In genomic region chr6:85252552-85252951, GRCh38 we compare ENCODE assay signal across 25 cellular contexts.
"Had no signal": no experiment of that assay in that cellular context is flagged by ENCODE, and none has a peak within 500 bp of the region (broad histone marks: within the 10 kb centered on the region; RNA-seq: fewer than 3 reads in every experiment).

No MANE protein-coding gene starts in this region.

- H3K9me3 ChIP-seq: body of pancreas, colonic mucosa, gastrocnemius medialis had no signal

- DNase-seq: activated CD4-positive, alpha-beta T cell treated with anti-CD3 and anti-CD28 coated beads, Interleukin-2, amount 50 U/mL, for 1 hour; activated CD4-positive, CD25-positive, alpha-beta regulatory T cell treated with anti-CD3 and anti-CD28 coated beads, Interleukin-2, amount 50 U/mL, for 72 hours; activated CD8-positive, alpha-beta memory T cell treated with anti-CD3 and anti-CD28 coated beads, Interleukin-2, amount 10 ng/mL, durations not matched to agents 7 days and 5 days; activated CD8-positive, alpha-beta T cell treated with anti-CD3 and anti-CD28 coated beads, Interleukin-2, amount 10 ng/mL, durations not matched to agents 7 days and 5 days; activated naive CD4-positive, alpha-beta T cell treated with Interleukin-2 at 50 U/mL for 16 hours; activated T-cell treated with anti-CD3 and anti-CD28 coated beads, Interleukin-2, amount 50 U/mL, for 48 hours; aorta; body of pancreas; cerebellar nuclear complex; colonic mucosa; effector memory CD4-positive, alpha-beta T cell; erythroblast; gastrocnemius medialis; glutamatergic neuron; left lung; mesendoderm; natural killer cell; occipital lobe; stimulated activated CD4-positive, alpha-beta T cell treated with anti-CD3 and anti-CD28 coated beads, Interleukin-15, amount 100 ng/mL, for 24 hours; stimulated activated naive CD4-positive, alpha-beta T cell treated with Interleukin-2 at 50 U/mL for 16 hours had no signal

- ATAC-seq: activated CD8-positive, alpha-beta memory T cell treated with anti-CD3 and anti-CD28 coated beads, Interleukin-2, amount 10 ng/mL, durations not matched to agents 7 days and 5 days; activated CD8-positive, alpha-beta T cell treated with anti-CD3 and anti-CD28 coated beads, Interleukin-2, amount 10 ng/mL, durations not matched to agents 7 days and 5 days; body of pancreas; gastrocnemius medialis; left lung; natural killer cell had no signal

- H3K4me1 ChIP-seq: body of pancreas, colonic mucosa, gastrocnemius medialis, left lung, neural progenitor cell, right atrium auricular region had no signal

- H3K27me3 ChIP-seq: body of pancreas, cardiac muscle cell, colonic mucosa, gastrocnemius medialis, left lung, neural progenitor cell, right atrium auricular region, tibial nerve had no signal

- H3K36me3 ChIP-seq: cardiac muscle cell, colonic mucosa, gastrocnemius medialis, left lung, neural progenitor cell, right atrium auricular region, tibial nerve had no signal

- H3K4me2 ChIP-seq: neural progenitor cell had no signal

- H3K4me3 ChIP-seq: body of pancreas, cardiac muscle cell, colonic mucosa, gastrocnemius medialis, left lung, lung, neural progenitor cell, right atrium auricular region, tibial nerve had no signal

- H2AFZ ChIP-seq: neural progenitor cell had no signal

- H3K27ac ChIP-seq: body of pancreas, cardiac muscle cell, colonic mucosa, gastrocnemius medialis, left lung, neural progenitor cell, right atrium auricular region, tibial nerve had no signal
